ENCODE assay signal across 9 cellular contexts in the genomic region with DNA sequence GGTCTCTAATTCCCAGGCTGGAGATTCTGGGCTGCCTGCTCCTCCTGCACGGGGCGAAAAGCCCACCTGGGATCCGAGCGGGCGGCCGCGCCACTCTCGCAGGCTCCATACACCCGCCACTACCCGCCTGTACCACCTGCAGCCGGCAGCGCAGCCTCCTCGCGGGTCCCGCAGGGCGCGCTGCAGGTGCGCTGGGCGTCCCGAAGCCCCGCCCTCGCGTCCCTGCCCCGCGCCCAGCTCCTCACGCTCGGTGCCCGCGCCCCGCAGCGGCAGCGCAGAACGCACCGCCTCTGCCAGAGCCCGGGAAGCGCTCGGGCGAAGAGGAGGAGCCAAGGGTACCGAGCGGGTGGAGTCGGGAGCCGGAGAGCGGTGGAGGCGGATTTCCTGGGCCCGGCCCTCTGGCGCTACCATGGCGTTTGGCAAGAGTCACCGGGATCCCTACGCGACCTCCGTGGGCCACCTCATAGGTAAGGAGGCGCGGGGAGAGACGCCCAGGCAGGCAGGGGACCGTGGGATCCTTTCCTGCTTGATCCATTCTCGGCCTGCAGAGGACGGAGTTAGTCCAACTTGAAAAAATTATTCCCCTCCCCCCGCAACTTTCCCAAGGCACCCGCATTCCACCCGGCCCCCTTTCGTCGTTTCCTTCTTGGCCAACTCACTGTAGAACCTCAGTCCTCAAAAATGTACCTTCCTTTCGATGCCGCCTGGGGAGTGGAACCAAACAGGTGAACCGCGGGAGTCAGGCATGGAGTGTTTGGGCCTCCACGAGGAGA. TPM values are rescaled to one million over a fixed set of nuclear protein-coding genes. Genes with fewer than 3 reads are reported as not detected.
DNase-seq lines count a peak whose midpoint lies in the region; FAIRE-seq and TF ChIP-seq lines count a peak whose summit lies in the region.
"Had no signal": no experiment of that assay in that cellular context is flagged by ENCODE, and none has a peak within 500 bp of the region (broad histone marks: within the 10 kb centered on the region; RNA-seq: fewer than 3 reads in every experiment).

A gene with protein sequence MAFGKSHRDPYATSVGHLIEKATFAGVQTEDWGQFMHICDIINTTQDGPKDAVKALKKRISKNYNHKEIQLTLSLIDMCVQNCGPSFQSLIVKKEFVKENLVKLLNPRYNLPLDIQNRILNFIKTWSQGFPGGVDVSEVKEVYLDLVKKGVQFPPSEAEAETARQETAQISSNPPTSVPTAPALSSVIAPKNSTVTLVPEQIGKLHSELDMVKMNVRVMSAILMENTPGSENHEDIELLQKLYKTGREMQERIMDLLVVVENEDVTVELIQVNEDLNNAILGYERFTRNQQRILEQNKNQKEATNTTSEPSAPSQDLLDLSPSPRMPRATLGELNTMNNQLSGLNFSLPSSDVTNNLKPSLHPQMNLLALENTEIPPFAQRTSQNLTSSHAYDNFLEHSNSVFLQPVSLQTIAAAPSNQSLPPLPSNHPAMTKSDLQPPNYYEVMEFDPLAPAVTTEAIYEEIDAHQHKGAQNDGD (plus strand): TSS at position 396 of the 773 bp plus-strand sequence. CDS start 14 bp downstream, at position 410.

- peak within 1 kb of the TSS in 1 of 2 donors; percentile 91 for H3K27ac ChIP-seq in kidney (ENCODE audit: low read depth in 2 of 2, low read length in 2 of 2)

- peak; percentile 36 for DNase-seq in GM04504 (ENCODE audit: low read depth)
- DNase-seq in H54 (ENCODE audit: insufficient read length, low spot score): peak; percentile 91
- DNase-seq in LoVo (ENCODE audit: low spot score): peak; percentile 90
- DNase-seq in SK-N-DZ (ENCODE audit: low spot score): peak; percentile 78
- peak; percentile 68 for DNase-seq in cerebellar cortex (ENCODE audit: low spot score)
- peak; percentile 91 for DNase-seq in kidney
- peak; percentile 6 to 19 for DNase-seq in stimulated activated CD4-positive, alpha-beta T cell treated with anti-CD3 and anti-CD28 coated beads, Interleukin-15, amount 100 ng/mL, for 48 hours (ENCODE audit: low read depth in 2 of 2)
- DNase-seq in KG1 (lab: John Stamatoyannopoulos, UW): no peak

- TF ChIP-seq CTCF in kidney (IDR thresholded peaks at IDR 0.05; ENCODE audit: borderline replicate concordance, extremely low read depth, insufficient read depth): peak; percentile 5

- no peaks in the 10 kb centered on the region for H3K9me3 ChIP-seq in kidney (ENCODE audit: control insufficient read depth in 1 of 2, low read length in 2 of 2)

- peak within 1 kb of the TSS in 1 of 2 donors; percentile 39 for H3K4me3 ChIP-seq in kidney (ENCODE audit: low read length in 2 of 2)

- peak; percentile 44; the same call in 1 of the 2 replicates for TF ChIP-seq POLR2A in H54 (IDR thresholded peaks at IDR 0.05; ENCODE audit: low read depth, low read length)

- peaks cover 4 to 5% of the 10 kb centered on the region in 2 donors for H3K4me1 ChIP-seq in kidney (ENCODE audit: control insufficient read depth in 1 of 2, insufficient read depth in 1 of 2, low read depth in 1 of 2, low read length in 2 of 2)

- no peak for FAIRE-seq in H54 (lab: Jason Lieb, UNC)
- FAIRE-seq in kidney (lab: Jason Lieb, UNC): no peak
- FAIRE-seq: islet of Langerhans had no signal

- intact Hi-C loops in kidney (cut with DNase I): no loop called here

- no peaks in the 10 kb centered on the region for H3K36me3 ChIP-seq in kidney (ENCODE audit: control insufficient read depth in 1 of 2, insufficient read depth in 2 of 2, low read length in 2 of 2)

- H3K9ac ChIP-seq in kidney (ENCODE audit: low read length in 2 of 2): peak within 1 kb of the TSS; percentile 77 to 80

RNA-seq across cellular contexts. Expression of the gene that starts here (rescaled TPM):
- polyA plus RNA-seq in SK-N-DZ (2014; cell fraction: cytosol; rRNA removed): 15.2 and 16.9 TPM in 2 replicates
- 16.4 and 24.4 TPM in 2 replicates for polyA plus RNA-seq in SK-N-DZ (2014; cell fraction: nucleus; rRNA removed)
- 85.7 TPM for total RNA-seq in kidney
- 57.7 TPM for polyA plus RNA-seq in kidney (ENCODE audit: insufficient read depth, low read depth, low replicate concordance)
